Comparison of ENCODE assay signal across 30 cellular contexts in genomic region chrX:79290596-79290995, GRCh38.
"Had no signal": no experiment of that assay in that cellular context is flagged by ENCODE, and none has a peak within 500 bp of the region (broad histone marks: within the 10 kb centered on the region; RNA-seq: fewer than 3 reads in every experiment).

No MANE protein-coding gene starts in this region.

- H3K4me1 Mint-ChIP-seq: brain had no signal

- H3K27me3 ChIP-seq: SJCRH30 had no signal

- ATAC-seq: activated naive CD8-positive, alpha-beta T cell treated with anti-CD3 and anti-CD28 coated beads, Interleukin-2, amount 50 U/mL, for 24 hours; activated T-cell treated with anti-CD3 and anti-CD28 coated beads, Interleukin-2, amount 50 U/mL, for 4 hours; Panc1 had no signal

- H3K9me3 ChIP-seq: SJCRH30 had no signal

- H3K4me3 Mint-ChIP-seq: activated CD4-positive, alpha-beta memory T cell treated with anti-CD3 and anti-CD28 coated beads for 36 hours; activated naive CD4-positive, alpha-beta T cell treated with anti-CD3 and anti-CD28 coated beads, Interleukin-2, amount 10 ng/mL, durations not matched to agents 7 days and 5 days; activated naive CD8-positive, alpha-beta T cell; activated naive CD8-positive, alpha-beta T cell treated with anti-CD3 and anti-CD28 coated beads, Interleukin-2, amount 50 U/mL, for 24 hours; activated T-cell treated with anti-CD3 and anti-CD28 coated beads, Interleukin-2, amount 50 U/mL, for 4 hours; activated T-helper 1 cell treated with anti-CD3 and anti-CD28 coated beads, Interleukin-12 subunit alpha, Interleukin-12 subunit beta, Interleukin-2, Interleukin-4 antibody, amounts not matched to agents 30 ng/mL and 10 ng/mL and 1 ng/mL, durations not matched to agents 14 hours and 24 hours and 36 hours; brain had no signal

- FAIRE-seq: bronchial epithelial cell had no signal

- H3K36me3 Mint-ChIP-seq: activated CD4-positive, alpha-beta memory T cell treated with anti-CD3 and anti-CD28 coated beads for 36 hours; brain had no signal

- H3K27ac Mint-ChIP-seq: activated CD4-positive, alpha-beta memory T cell treated with anti-CD3 and anti-CD28 coated beads for 36 hours; activated naive CD4-positive, alpha-beta T cell treated with anti-CD3 and anti-CD28 coated beads, Interleukin-2, amount 10 ng/mL, durations not matched to agents 7 days and 5 days; activated naive CD8-positive, alpha-beta T cell; activated naive CD8-positive, alpha-beta T cell treated with anti-CD3 and anti-CD28 coated beads, Interleukin-2, amount 50 U/mL, for 24 hours; activated T-helper 1 cell treated with anti-CD3 and anti-CD28 coated beads, Interleukin-12 subunit alpha, Interleukin-12 subunit beta, Interleukin-2, Interleukin-4 antibody, amounts not matched to agents 30 ng/mL and 10 ng/mL and 1 ng/mL, durations not matched to agents 14 hours and 24 hours and 36 hours; brain had no signal

- H3K4me3 ChIP-seq: SJCRH30, SK-N-MC had no signal

- H3K36me3 ChIP-seq: SJCRH30 had no signal

- H3K27me3 Mint-ChIP-seq: activated CD4-positive, alpha-beta memory T cell treated with anti-CD3 and anti-CD28 coated beads for 36 hours; activated naive CD4-positive, alpha-beta T cell treated with anti-CD3 and anti-CD28 coated beads, Interleukin-2, amount 10 ng/mL, durations not matched to agents 7 days and 5 days; activated naive CD8-positive, alpha-beta T cell; activated naive CD8-positive, alpha-beta T cell treated with anti-CD3 and anti-CD28 coated beads, Interleukin-2, amount 50 U/mL, for 24 hours; brain had no signal

- H3K27ac ChIP-seq: SJCRH30, SK-N-MC had no signal

- H3K9me3 Mint-ChIP-seq: activated naive CD4-positive, alpha-beta T cell treated with anti-CD3 and anti-CD28 coated beads, Interleukin-2, amount 10 ng/mL, durations not matched to agents 7 days and 5 days; activated T-helper 1 cell treated with anti-CD3 and anti-CD28 coated beads, Interleukin-12 subunit alpha, Interleukin-12 subunit beta, Interleukin-2, Interleukin-4 antibody, amounts not matched to agents 30 ng/mL and 10 ng/mL and 1 ng/mL, durations not matched to agents 14 hours and 24 hours and 36 hours had no signal

- H3K4me1 ChIP-seq: SJCRH30 had no signal

- DNase-seq: activated CD4-positive, alpha-beta memory T cell treated with anti-CD3 and anti-CD28 coated beads for 36 hours; activated CD4-positive, alpha-beta T cell treated with anti-CD3 and anti-CD28 coated beads, Interleukin-2, amount 50 U/mL, for 1 hour; activated CD8-positive, alpha-beta memory T cell treated with anti-CD3 and anti-CD28 coated beads, Interleukin-2, amount 50 U/mL, for 4 hours; activated naive CD4-positive, alpha-beta T cell treated with anti-CD3 and anti-CD28 coated beads, Interleukin-2, amount 10 ng/mL, durations not matched to agents 7 days and 5 days; activated naive CD8-positive, alpha-beta T cell treated with anti-CD3 and anti-CD28 coated beads, Interleukin-2, amount 50 U/mL, for 24 hours; activated T-cell treated with anti-CD3 and anti-CD28 coated beads for 4 hours; activated T-cell treated with anti-CD3 and anti-CD28 coated beads, Interleukin-2, amount 50 U/mL, for 4 hours; anterior cingulate cortex; caudate nucleus; cerebellar nuclear complex; NCI-H1092 treated with DMSO at 0.1 percent for 48 hours; NCI-H1417; NCI-H146; NCI-H187; NCI-H2081; NCI-H2171 treated with DMSO at 0.1 percent for 48 hours; NCI-H2227 treated with DMSO at 0.1 percent for 48 hours; NCI-H446 treated with DMSO at 0.1 percent for 48 hours; NCI-H524; NCI-H69; NCI-H82; SHP77; SJCRH30; T1000 had no signal
